ENCODE assay signal across 1 cellular context in the genomic region with DNA sequence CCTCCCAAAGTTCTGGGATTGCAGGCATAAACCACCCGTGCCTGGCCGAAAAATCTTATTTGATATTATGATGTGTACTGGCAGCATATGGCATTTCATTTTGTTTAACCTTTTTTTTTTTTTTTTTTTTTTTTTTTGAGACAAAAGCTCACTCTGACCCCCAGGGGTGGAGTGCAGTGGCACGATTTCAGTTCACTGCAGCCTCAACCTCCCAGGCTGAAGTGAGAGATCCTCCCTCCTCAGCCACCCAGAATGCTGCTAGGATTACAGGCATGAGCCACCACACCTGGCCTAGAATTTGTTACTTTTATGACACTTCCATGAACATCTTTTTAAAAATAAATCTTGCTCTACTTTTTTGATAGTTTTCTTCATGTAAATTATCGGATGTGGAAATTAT.
TF ChIP-seq lines count a peak whose summit lies in the region.

No MANE protein-coding gene starts in this region.

TF ChIP-seq in K562, 482 proteins besides CTCF, POLR2A, EP300 and RAD21 (continued from another document):
- no peak for TF ChIP-seq ZNF239 (CRISPR knock-in tag; IDR thresholded peaks at IDR 0.05)
- no peak for TF ChIP-seq BRD9 (IDR thresholded peaks at IDR 0.05; ENCODE audit: low read depth, partially characterized antibody)
- TF ChIP-seq LCOR (CRISPR knock-in tag; IDR thresholded peaks at IDR 0.05), result no peak
- TF ChIP-seq ILK (tag; IDR thresholded peaks at IDR 0.05; ENCODE audit: borderline replicate concordance, low read depth), result no peak
